ENCODE assay signal across 13 cellular contexts in the genomic region with DNA sequence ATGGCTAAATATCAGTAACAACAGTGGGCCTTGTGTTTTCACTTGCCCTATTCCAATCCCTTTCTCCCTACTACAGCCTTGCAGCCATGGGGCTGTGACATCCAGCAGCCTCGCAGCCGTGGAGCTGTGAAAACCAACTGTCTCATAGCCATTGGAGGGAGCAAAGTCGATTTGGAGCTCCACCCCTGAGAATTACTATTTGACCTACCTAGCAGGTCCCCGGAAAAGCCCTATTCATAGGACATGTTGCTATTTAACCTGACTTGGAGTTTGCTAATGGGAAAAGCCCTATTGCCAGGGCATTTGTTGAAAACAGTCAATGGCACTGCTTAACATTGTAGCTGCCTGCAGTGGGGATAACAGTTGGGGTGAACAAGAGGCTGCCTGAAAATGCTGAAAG. TPM values are rescaled to one million over a fixed set of nuclear protein-coding genes. Genes with fewer than 3 reads are reported as not detected.
A peak's percentile ranks its signal among the peaks of the same experiment; 100 is the strongest.
DNase-seq lines count a peak whose midpoint lies in the region; ATAC-seq and TF ChIP-seq lines count a peak whose summit lies in the region.
"Had no signal": no experiment of that assay in that cellular context is flagged by ENCODE, and none has a peak within 500 bp of the region (broad histone marks: within the 10 kb centered on the region; RNA-seq: fewer than 3 reads in every experiment).

No MANE protein-coding gene starts in this region.

- no peak for TF ChIP-seq EP300 in tibial nerve (IDR thresholded peaks at IDR 0.05)

- H3K27me3 ChIP-seq in Panc1 (ENCODE audit: control insufficient read depth, insufficient read depth, low read length) (no peaks in the 10 kb centered on the region), tibial nerve (no peaks in the 10 kb centered on the region)
- H3K27me3 ChIP-seq: BLaER1 treated with 17β-estradiol and CSF1 and Interleukin-3, amounts not matched to agents 10 nM and 100 nM had no signal

- no peak for TF ChIP-seq POLR2A in tibial nerve (IDR thresholded peaks at IDR 0.05)

- no peak overlapping the region for H3K4me3 ChIP-seq in Panc1 (ENCODE audit: low read depth in 2 of 2, low read length in 2 of 2)
- no peak overlapping the region for H3K4me3 ChIP-seq in mucosa of descending colon
- H3K4me3 ChIP-seq in tibial nerve = no peak overlapping the region
- H3K4me3 ChIP-seq: BLaER1 treated with 17β-estradiol and CSF1 and Interleukin-3, amounts not matched to agents 10 nM and 100 nM; GM23248 had no signal

- H3K4me1 ChIP-seq in Panc1 (ENCODE audit: control insufficient read depth, insufficient read depth, low read length) = no peaks in the 10 kb centered on the region
- H3K4me1 ChIP-seq in mucosa of descending colon (ENCODE audit: low read depth) = no peaks in the 10 kb centered on the region
- H3K4me1 ChIP-seq in tibial nerve = peaks cover 0 to 70% (median 28%) of the 10 kb centered on the region in 4 donors

- BruUV-seq in Panc1 (replicated peaks; lab: Mats Ljungman, UMichigan) = TSS peak; percentile 34

- H3K9me3 ChIP-seq in Panc1 (ENCODE audit: control insufficient read depth, insufficient read depth, low read depth, low read length) (no peaks in the 10 kb centered on the region), mucosa of descending colon (no peaks in the 10 kb centered on the region), tibial nerve (no peaks in the 10 kb centered on the region)
- H3K9me3 ChIP-seq: BLaER1 treated with 17β-estradiol and CSF1 and Interleukin-3, amounts not matched to agents 10 nM and 100 nM had no signal

- no peak for DNase-seq in Panc1 (ENCODE audit: low read depth, low spot score)
- DNase-seq in left colon = peak in 1 of 2 donors; percentile 30
- DNase-seq in mucosa of descending colon = peak in 2 of 3 donors; percentile 45 to 48
- DNase-seq in tibial nerve (ENCODE audit: low spot score in 2 of 2) = no peak
- DNase-seq in NCI-H2107 (lab: John Stamatoyannopoulos, UW) = no peak
- no peak for DNase-seq in A172 (ENCODE audit: low spot score)
- DNase-seq: ACHN; CD4-positive, CD25-positive, alpha-beta regulatory T cell; DMS 273 treated with DMSO at 0.1 percent for 48 hours; GM23248 had no signal

- no peaks in the 10 kb centered on the region for H3K36me3 ChIP-seq in Panc1 (ENCODE audit: control insufficient read depth, insufficient read depth, low read length)
- H3K36me3 ChIP-seq in mucosa of descending colon (ENCODE audit: low read depth) = no peaks in the 10 kb centered on the region
- H3K36me3 ChIP-seq in tibial nerve = peaks cover 0 to 4% (median 0%) of the 10 kb centered on the region in 3 donors

- ATAC-seq in Panc1 (no peak), left colon (peak; percentile 85), mucosa of descending colon (peak; percentile 71), GM19467 (IDR thresholded peaks at IDR 0.05; ENCODE audit: unreplicated experiment) (no peak)
- ATAC-seq: HCT116 had no signal

- TF ChIP-seq CTCF in Panc1 (IDR thresholded peaks at IDR 0.05) = no peak
- TF ChIP-seq CTCF in mucosa of descending colon (IDR thresholded peaks at IDR 0.05) = no peak
- TF ChIP-seq CTCF in tibial nerve (IDR thresholded peaks at IDR 0.05) = no peak

- WGBS in tibial nerve, 2 donors = 55% methylated on average over 4 of the region's 4 CpGs

- POLR2A ChIA-PET in Panc1 (lab: Charles Lee) = no interaction called here

- CTCF ChIA-PET in Panc1 (lab: Charles Lee) = no interaction called here

- no peak overlapping the region for H3K27ac ChIP-seq in Panc1 (ENCODE audit: low read length)
- peak overlapping the region; percentile 2 to 89 (median 64) for H3K27ac ChIP-seq in tibial nerve
- H3K27ac ChIP-seq: BLaER1 treated with 17β-estradiol and CSF1 and Interleukin-3, amounts not matched to agents 10 nM and 100 nM; GM23248 had no signal

- intact Hi-C loops in Panc1 (cut with micrococcal nuclease; ENCODE audit: unreplicated experiment) (no loop called here), left colon (cut with DNase I, micrococcal nuclease) (no loop called here), mucosa of descending colon (cut with DNase I, micrococcal nuclease) (no loop called here)

- in situ Hi-C loops in Panc1 (cut with HindIII; ENCODE audit: low pct_unique_long_range_greater_than_20kb, low sequenced_read_pairs) = no loop called here

RNA-seq across cellular contexts. Expression of a gene that starts 33.3 kb away (rescaled TPM):
- total RNA-seq in Panc1 (2021; ENCODE audit: unreplicated experiment) (23.1 TPM), left colon (10 to 100 TPM; 16.2 to 27.7 TPM), mucosa of descending colon (10 to 100 TPM; 13.5 to 23.9 (median 23.7) TPM), tibial nerve (1 to 10 TPM; 4.5 to 7.6 (median 5.1) TPM)
- 19.3 TPM for polyA plus RNA-seq in Panc1 (2012; ENCODE audit: insufficient read length)
- 6.1 and 6.4 TPM in 2 replicates for total RNA-seq in A172 (2014; rRNA removed; shearing (Covaris generic))

RNA-seq across cellular contexts. Expression of a gene that starts 33.6 kb away (rescaled TPM):
- 23.5 TPM for total RNA-seq in Panc1 (2021; ENCODE audit: unreplicated experiment)
- 11.8 TPM for polyA plus RNA-seq in Panc1 (2012; ENCODE audit: insufficient read length)
- 10 to 100 TPM; 25.9 to 34.1 TPM for total RNA-seq in left colon
- total RNA-seq in mucosa of descending colon = 10 to 100 TPM; 30.8 to 51.0 (median 32.8) TPM
- 10 to 100 TPM; 36.3 to 61.8 (median 36.7) TPM for total RNA-seq in tibial nerve
- 10.1 and 16.8 TPM in 2 replicates for total RNA-seq in A172 (2014; rRNA removed; shearing (Covaris generic))

RNA-seq across cellular contexts. Expression of a gene that starts 49.0 kb away (rescaled TPM):
- total RNA-seq in Panc1 (2021; ENCODE audit: unreplicated experiment) (9.7 TPM), left colon (10 to 100 TPM; 19.8 to 42.1 TPM), mucosa of descending colon (10 to 100 TPM; 19.2 to 37.5 (median 35.3) TPM), tibial nerve (10 to 100 TPM; 65.9 to 86.1 (median 74.4) TPM)
- polyA plus RNA-seq in Panc1 (2012; ENCODE audit: insufficient read length) = 12.7 TPM
- 0.59 and 0.65 TPM in 2 replicates for total RNA-seq in A172 (2014; rRNA removed; shearing (Covaris generic))
- total RNA-seq: GM23248 had no signal

Comparison
In these comparisons a context has a peak if more than half of its experiments do, and no peak if none do; other contexts are left out.
1. ATAC-seq: peak in left colon (single experiment) and mucosa of descending colon (single experiment); none in Panc1 (single experiment) and GM19467 (single experiment).
2. DNase-seq: peak in mucosa of descending colon (2 of 3); none in Panc1 (single experiment), tibial nerve (0 of 2), NCI-H2107 (single experiment) and A172 (single experiment).